ENCODE assay signal across 1 cellular context in the genomic region with DNA sequence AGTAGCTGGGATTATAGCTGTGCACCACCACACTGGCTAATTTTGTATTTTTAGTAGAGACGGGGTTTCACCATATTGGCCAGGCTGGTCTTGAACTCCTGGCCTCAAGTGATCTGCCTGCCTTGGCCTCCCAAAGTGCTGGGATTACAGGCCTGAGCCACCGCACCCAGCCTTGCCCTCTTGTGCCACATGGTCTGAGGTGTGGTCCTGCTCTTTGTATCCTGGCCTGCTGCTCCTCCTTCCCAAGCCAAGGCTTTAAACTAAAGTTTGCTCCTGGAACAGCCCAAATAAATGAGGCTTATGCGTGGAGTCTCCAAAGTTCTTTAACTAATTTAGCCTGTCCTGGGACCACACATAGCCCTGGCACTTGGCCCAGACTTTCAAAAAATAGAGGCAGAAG. TPM values are rescaled to one million over a fixed set of nuclear protein-coding genes. Genes with fewer than 3 reads are reported as not detected.
"Had no signal": no experiment of that assay in that cellular context is flagged by ENCODE, and none has a peak within 500 bp of the region (broad histone marks: within the 10 kb centered on the region; RNA-seq: fewer than 3 reads in every experiment).

No MANE protein-coding gene starts in this region.

RNA-seq across cellular contexts. Expression of a gene that starts 49.7 kb away (rescaled TPM):
- total RNA-seq: HT-29 had no signal
